15 cellular contexts compared by ENCODE assay signal in the genomic region with DNA sequence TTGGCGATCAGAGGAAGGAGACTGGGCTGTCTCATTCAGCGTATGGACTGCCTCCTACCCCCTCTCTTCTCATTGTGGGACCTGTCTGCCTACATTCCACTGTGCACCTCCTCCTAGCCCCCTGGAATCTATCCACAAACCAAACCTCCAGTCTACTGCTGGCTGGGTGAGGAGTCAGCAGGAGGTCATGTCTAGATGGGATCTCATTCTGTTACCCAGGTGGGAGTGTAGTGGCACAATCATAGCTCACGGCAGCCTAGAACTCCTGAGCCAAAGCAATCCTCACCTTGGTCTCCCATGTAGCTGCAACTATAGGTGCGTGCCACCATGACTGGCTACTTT. TPM values are rescaled to one million over a fixed set of nuclear protein-coding genes. Genes with fewer than 3 reads are reported as not detected.
"Had no signal": no experiment of that assay in that cellular context is flagged by ENCODE, and none has a peak within 500 bp of the region (broad histone marks: within the 10 kb centered on the region; RNA-seq: fewer than 3 reads in every experiment).

No MANE protein-coding gene starts in this region.

- H3K27me3 ChIP-seq: dorsolateral prefrontal cortex, right lobe of liver, uterus had no signal

- H3K27me3 Mint-ChIP-seq: activated CD4-positive, alpha-beta T cell treated with anti-CD3 and anti-CD28 coated beads for 36 hours; stimulated activated naive CD8-positive, alpha-beta T cell treated with anti-CD3 and anti-CD28 coated beads, Interleukin-15, amount 100 ng/mL, for 72 hours had no signal

- H3K27ac Mint-ChIP-seq: activated CD4-positive, alpha-beta memory T cell treated with anti-CD3 and anti-CD28 coated beads, Interleukin-2, amount 10 ng/mL, durations not matched to agents 7 days and 5 days; activated CD4-positive, alpha-beta T cell treated with anti-CD3 and anti-CD28 coated beads for 36 hours; nephron progenitor cell; stimulated activated naive CD8-positive, alpha-beta T cell treated with anti-CD3 and anti-CD28 coated beads, Interleukin-15, amount 100 ng/mL, for 72 hours; T-helper 1 cell treated with Interleukin-12 subunit alpha and Interleukin-12 subunit beta and Interleukin-4 antibody, amounts not matched to agents 30 μg/mL and 1 μg/mL, for 36 hours had no signal

- H3K27ac ChIP-seq: left ventricle myocardium inferior, prostate gland, right lobe of liver, uterus had no signal

- ATAC-seq: activated CD4-positive, alpha-beta T cell treated with anti-CD3 and anti-CD28 coated beads for 36 hours; right lobe of liver; stimulated activated naive CD8-positive, alpha-beta T cell treated with anti-CD3 and anti-CD28 coated beads, Interleukin-15, amount 100 ng/mL, for 72 hours had no signal

- H3K9me3 ChIP-seq: prostate gland had no signal

- H3K4me3 ChIP-seq: dorsolateral prefrontal cortex, left ventricle myocardium inferior, prostate gland, right lobe of liver, smooth muscle cell, uterus had no signal

- DNase-seq: activated CD4-positive, alpha-beta memory T cell treated with anti-CD3 and anti-CD28 coated beads, Interleukin-2, amount 10 ng/mL, durations not matched to agents 7 days and 5 days; activated CD4-positive, alpha-beta T cell treated with anti-CD3 and anti-CD28 coated beads for 36 hours; activated naive CD4-positive, alpha-beta T cell treated with anti-CD3 and anti-CD28 coated beads, Interleukin-2, amount 50 U/mL, for 16 hours; dorsolateral prefrontal cortex; kidney; left ventricle myocardium inferior; mesenchymal stem cell; nephron progenitor cell; right lobe of liver; stimulated activated naive CD8-positive, alpha-beta T cell treated with anti-CD3 and anti-CD28 coated beads, Interleukin-15, amount 100 ng/mL, for 72 hours; uterus had no signal

- H3K4me3 Mint-ChIP-seq: activated CD4-positive, alpha-beta memory T cell treated with anti-CD3 and anti-CD28 coated beads, Interleukin-2, amount 10 ng/mL, durations not matched to agents 7 days and 5 days; activated CD4-positive, alpha-beta T cell treated with anti-CD3 and anti-CD28 coated beads for 36 hours; nephron progenitor cell; stimulated activated naive CD8-positive, alpha-beta T cell treated with anti-CD3 and anti-CD28 coated beads, Interleukin-15, amount 100 ng/mL, for 72 hours; T-helper 1 cell treated with Interleukin-12 subunit alpha and Interleukin-12 subunit beta and Interleukin-4 antibody, amounts not matched to agents 30 μg/mL and 1 μg/mL, for 36 hours had no signal

- H3K4me1 ChIP-seq: left ventricle myocardium inferior, prostate gland, right lobe of liver, uterus had no signal

- H3K36me3 ChIP-seq: left ventricle myocardium inferior, prostate gland, right lobe of liver, uterus had no signal

RNA-seq across cellular contexts. Expression of gene TTC22, which starts 18.0 kb away (rescaled TPM):
- total RNA-seq: astrocyte had no signal
